In genomic region chr15:78756781-78757635, GRCh38 we compare ENCODE assay signal across 8 cellular contexts. TPM values are rescaled to one million over a fixed set of nuclear protein-coding genes. Genes with fewer than 3 reads are reported as not detected.
DNase-seq lines count a peak whose midpoint lies in the region; ATAC-seq and TF ChIP-seq lines count a peak whose summit lies in the region.
"Not testable (repeated sequence)": the region's sequence is repeated elsewhere in the genome, so short reads cannot be mapped to it uniquely, and the experiment has no call there.

No MANE protein-coding gene starts in this region.

- peak overlapping the region; percentile 0 to 98 (median 89); a peak in 20 of 22 replicates for H3K27ac ChIP-seq in BLaER1 treated with 17β-estradiol and CSF1 and Interleukin-3, amounts not matched to agents 10 nM and 100 nM
- peak overlapping the region; percentile 93 for H3K27ac ChIP-seq in OCI-LY3 (ENCODE audit: low read length)

- not testable (repeated sequence) for H3K36me3 Mint-ChIP-seq in activated T-helper 2 cell treated with anti-CD3 and anti-CD28 coated beads, Interferon-gamma antibody, Interleukin-2, Interleukin-4, amounts not matched to agents 10 μg/mL and 5 μg/mL and 100 μg/mL, durations not matched to agents 14 hours and 24 hours and 36 hours (ENCODE audit: low read depth)

- peak overlapping the region; percentile 17 to 83 (median 76); a peak in 21 of 22 replicates for H3K9ac ChIP-seq in BLaER1 treated with 17β-estradiol and CSF1 and Interleukin-3, amounts not matched to agents 10 nM and 100 nM
- peak overlapping the region; percentile 65 for H3K9ac ChIP-seq in OCI-LY3 (ENCODE audit: low read length)

- not testable (repeated sequence) for H3K79me2 ChIP-seq in OCI-LY3 (ENCODE audit: low read length)

- H3K9me3 Mint-ChIP-seq in activated T-helper 2 cell treated with anti-CD3 and anti-CD28 coated beads, Interferon-gamma antibody, Interleukin-2, Interleukin-4, amounts not matched to agents 10 μg/mL and 5 μg/mL and 100 μg/mL, durations not matched to agents 14 hours and 24 hours and 36 hours = not testable (repeated sequence)

- H4K20me1 ChIP-seq in BLaER1 treated with 17β-estradiol and CSF1 and Interleukin-3, amounts not matched to agents 10 nM and 100 nM; OCI-LY3 (ENCODE audit: insufficient read depth, low read length): not testable (repeated sequence)

- H3K36me3 ChIP-seq in BLaER1 treated with 17β-estradiol and CSF1 and Interleukin-3, amounts not matched to agents 10 nM and 100 nM; OCI-LY3 (replicated peaks; ENCODE audit: low read depth, low read length): not testable (repeated sequence)

- not testable (repeated sequence) for H3K9me3 ChIP-seq in BLaER1 treated with 17β-estradiol and CSF1 and Interleukin-3, amounts not matched to agents 10 nM and 100 nM (replicated peaks in 1 of 11); OCI-LY3 (ENCODE audit: insufficient read depth, low read length)

- TF ChIP-seq CTCF in OCI-LY3 (IDR thresholded peaks at IDR 0.05; ENCODE audit: low read depth, low read length); fibroblast of mammary gland (conservative IDR thresholded peaks at IDR 0.05; ENCODE audit: control insufficient read depth, insufficient read depth, low read depth, low read length): not testable (repeated sequence)

- peaks cover 22% of the 10 kb centered on the region for H3K4me1 Mint-ChIP-seq in activated T-helper 2 cell treated with anti-CD3 and anti-CD28 coated beads, Interferon-gamma antibody, Interleukin-2, Interleukin-4, amounts not matched to agents 10 μg/mL and 5 μg/mL and 100 μg/mL, durations not matched to agents 14 hours and 24 hours and 36 hours (ENCODE audit: low read depth)

- peak overlapping the region in 6 of 10 experiments; percentile 38 to 55 (median 42); a peak in 11 of 20 replicates for H3K4me3 ChIP-seq in BLaER1 treated with 17β-estradiol and CSF1 and Interleukin-3, amounts not matched to agents 10 nM and 100 nM
- H3K4me3 ChIP-seq in OCI-LY3 (ENCODE audit: low read length) = peak overlapping the region; percentile 70
- not testable (repeated sequence) for H3K4me3 ChIP-seq in fibroblast of mammary gland (ENCODE audit: control insufficient read depth, low read depth, low read length)

- peak; percentile 52 for ATAC-seq in GM19328 (IDR thresholded peaks at IDR 0.05; ENCODE audit: unreplicated experiment)
- peak; percentile 47 for ATAC-seq in HG03039 (IDR thresholded peaks at IDR 0.05; ENCODE audit: unreplicated experiment)

- intact Hi-C loops in activated T-helper 2 cell treated with anti-CD3 and anti-CD28 coated beads, Interferon-gamma antibody, Interleukin-2, Interleukin-4, amounts not matched to agents 10 μg/mL and 5 μg/mL and 100 μg/mL, durations not matched to agents 14 hours and 24 hours and 36 hours (cut with micrococcal nuclease) = loop anchor here (2.0 kb wide), 1 partner anchor 52 kb away; no protein-coding TSS in a partner anchor

- peaks cover 71 to 99% (median 96%) of the 10 kb centered on the region in 10 experiments for H3K4me1 ChIP-seq in BLaER1 treated with 17β-estradiol and CSF1 and Interleukin-3, amounts not matched to agents 10 nM and 100 nM
- H3K4me1 ChIP-seq in OCI-LY3 (ENCODE audit: low read length) = peaks cover 76% of the 10 kb centered on the region

- H3K27ac Mint-ChIP-seq in activated T-helper 2 cell treated with anti-CD3 and anti-CD28 coated beads, Interferon-gamma antibody, Interleukin-2, Interleukin-4, amounts not matched to agents 10 μg/mL and 5 μg/mL and 100 μg/mL, durations not matched to agents 14 hours and 24 hours and 36 hours = peak overlapping the region; percentile 92

- peak overlapping the region; percentile 84; the same call in 1 of the 2 replicates for H2AFZ ChIP-seq in OCI-LY3 (ENCODE audit: low read depth, low read length)

- not testable (repeated sequence) for H3K27me3 ChIP-seq in BLaER1 treated with 17β-estradiol and CSF1 and Interleukin-3, amounts not matched to agents 10 nM and 100 nM; OCI-LY3 (ENCODE audit: low read depth, low read length)

- not testable (repeated sequence) for H3K27me3 Mint-ChIP-seq in activated T-helper 2 cell treated with anti-CD3 and anti-CD28 coated beads, Interferon-gamma antibody, Interleukin-2, Interleukin-4, amounts not matched to agents 10 μg/mL and 5 μg/mL and 100 μg/mL, durations not matched to agents 14 hours and 24 hours and 36 hours (ENCODE audit: low read depth)

- not testable (repeated sequence) for DNase-seq in activated T-helper 2 cell treated with anti-CD3 and anti-CD28 coated beads, Interferon-gamma antibody, Interleukin-2, Interleukin-4, amounts not matched to agents 10 μg/mL and 5 μg/mL and 100 μg/mL, durations not matched to agents 14 hours and 24 hours and 36 hours (ENCODE audit: low spot score)
- DNase-seq in fibroblast of mammary gland (ENCODE audit: low read depth) = peak; percentile 83
- DNase-seq in myocyte (ENCODE audit: low read depth) = peak; percentile 95
- DNase-seq in stimulated activated CD8-positive, alpha-beta memory T cell treated with anti-CD3 and anti-CD28 coated beads, Interleukin-15, amount 100 ng/mL, for 48 hours (ENCODE audit: low read depth in 2 of 2) = peak; percentile 56 to 64

- peak overlapping the region; percentile 22 for H3K4me3 Mint-ChIP-seq in activated T-helper 2 cell treated with anti-CD3 and anti-CD28 coated beads, Interferon-gamma antibody, Interleukin-2, Interleukin-4, amounts not matched to agents 10 μg/mL and 5 μg/mL and 100 μg/mL, durations not matched to agents 14 hours and 24 hours and 36 hours (ENCODE audit: low read depth)

- peak overlapping the region; percentile 74 to 99 (median 94) for H3K4me2 ChIP-seq in BLaER1 treated with 17β-estradiol and CSF1 and Interleukin-3, amounts not matched to agents 10 nM and 100 nM
- peak overlapping the region; percentile 89 for H3K4me2 ChIP-seq in OCI-LY3 (ENCODE audit: low read length)

RNA-seq across cellular contexts. Expression of gene ADAMTS7, which starts 54.3 kb away (rescaled TPM):
- 6.9 and 7.2 TPM in 2 replicates for total RNA-seq in activated T-helper 2 cell treated with anti-CD3 and anti-CD28 coated beads, Interferon-gamma antibody, Interleukin-2, Interleukin-4, amounts not matched to agents 10 μg/mL and 5 μg/mL and 100 μg/mL, durations not matched to agents 14 hours and 24 hours and 36 hours
- total RNA-seq in myocyte = 31.9 and 36.4 TPM in 2 replicates
- polyA plus RNA-seq in myocyte (2012) = 59.6 TPM
